ENCODE assay signal across 1 cellular context in the genomic region with DNA sequence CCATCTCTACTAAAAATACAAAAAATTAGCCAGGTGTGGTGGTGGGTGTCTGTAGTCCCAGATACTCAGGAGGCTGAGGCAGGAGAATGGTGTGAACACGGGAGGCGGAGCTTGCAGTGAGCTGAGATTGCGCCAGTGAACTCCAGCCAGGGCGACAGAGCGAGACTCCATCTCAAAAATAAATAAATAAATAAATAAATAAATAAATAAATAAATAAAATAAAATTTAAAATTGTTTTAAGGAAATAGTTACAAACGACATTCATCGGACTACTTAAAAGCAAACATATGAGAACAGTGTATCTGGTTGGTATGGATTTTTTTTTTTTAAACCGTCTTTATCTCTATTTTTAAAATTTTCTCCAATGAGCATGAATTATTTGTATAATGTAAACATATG. TPM values are rescaled to one million over a fixed set of nuclear protein-coding genes. Genes with fewer than 3 reads are reported as not detected.
"Had no signal": no experiment of that assay in that cellular context is flagged by ENCODE, and none has a peak within 500 bp of the region (broad histone marks: within the 10 kb centered on the region; RNA-seq: fewer than 3 reads in every experiment).

No MANE protein-coding gene starts in this region.

RNA-seq across cellular contexts. Expression of a gene that starts 26.9 kb away (rescaled TPM):
- total RNA-seq: ascending aorta had no signal
